In the genomic region with DNA sequence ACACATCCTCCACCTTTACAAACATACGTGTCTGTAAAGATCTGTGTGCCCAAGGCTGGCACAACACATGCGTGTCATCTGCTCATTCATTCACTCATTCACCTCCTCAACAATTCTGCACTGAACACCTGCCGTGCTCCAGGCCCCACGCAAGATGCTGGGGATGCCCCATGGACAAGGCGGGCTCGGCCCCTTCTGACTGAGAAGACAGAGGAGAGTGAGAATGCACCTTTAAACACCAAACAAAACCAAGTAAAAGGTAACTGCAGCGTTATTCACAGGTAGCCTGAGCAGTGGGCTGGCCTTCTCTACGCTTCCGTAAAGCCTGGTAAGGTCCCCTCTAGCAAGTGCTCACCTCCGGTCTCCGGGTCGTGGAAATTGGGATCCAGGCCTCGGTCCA, we compare ENCODE assay signal across 7 cellular contexts.
"Had no signal": no experiment of that assay in that cellular context is flagged by ENCODE, and none has a peak within 500 bp of the region (broad histone marks: within the 10 kb centered on the region; RNA-seq: fewer than 3 reads in every experiment).

No MANE protein-coding gene starts in this region.

- DNase-seq: GM23248, GOT3, H7, IMR-90 had no signal

- H3K4me3 ChIP-seq: GM23248, HAP-1, K562 had no signal

- FAIRE-seq: HTR-8/SVneo, K562 had no signal

- H3K36me3 ChIP-seq: HAP-1 had no signal
